11 cellular contexts compared by ENCODE assay signal in genomic region chr17:35743911-35744328, GRCh38. TPM values are rescaled to one million over a fixed set of nuclear protein-coding genes. Genes with fewer than 3 reads are reported as not detected.
A peak's percentile ranks its signal among the peaks of the same experiment; 100 is the strongest.
DNase-seq lines count a peak whose midpoint lies in the region; ATAC-seq and TF ChIP-seq lines count a peak whose summit lies in the region.
"Had no signal": no experiment of that assay in that cellular context is flagged by ENCODE, and none has a peak within 500 bp of the region (broad histone marks: within the 10 kb centered on the region; RNA-seq: fewer than 3 reads in every experiment).

No MANE protein-coding gene starts in this region.

- H3K36me3 Mint-ChIP-seq in activated naive CD4-positive, alpha-beta T cell treated with anti-CD3 and anti-CD28 coated beads, Interleukin-2, amount 10 ng/mL, durations not matched to agents 7 days and 5 days: no peaks in the 10 kb centered on the region
- no peaks in the 10 kb centered on the region for H3K36me3 Mint-ChIP-seq in endodermal cell (ENCODE audit: low read depth)
- H3K36me3 Mint-ChIP-seq: brain had no signal

- H3K27me3 ChIP-seq in endodermal cell (ENCODE audit: control insufficient read depth, insufficient read depth, low read length, poor library complexity, severe bottlenecking): peaks cover 50% of the 10 kb centered on the region
- peaks cover 57% of the 10 kb centered on the region for H3K27me3 ChIP-seq in upper lobe of right lung

- WGBS in endodermal cell (ENCODE audit: insufficient coverage in 1 of 2, insufficient read length in 1 of 2), 2 experiments: 31% methylated on average over 2 of the region's 2 CpGs; no CpG with 5 or more reads in 1 of the 2 experiments

- H3K4me1 ChIP-seq in endodermal cell (ENCODE audit: control insufficient read depth, insufficient read depth, low read length): no peaks in the 10 kb centered on the region
- peaks cover 8% of the 10 kb centered on the region for H3K4me1 ChIP-seq in upper lobe of right lung

- TF ChIP-seq CTCF in endodermal cell (conservative IDR thresholded peaks at IDR 0.05) (no peak), upper lobe of right lung (IDR thresholded peaks at IDR 0.05) (no peak)

- intact Hi-C loops in upper lobe of right lung (cut with DNase I): loop anchor here (10.0 kb wide), 1 partner anchor 129 kb away; no protein-coding TSS in a partner anchor

- H3K9ac ChIP-seq in endodermal cell (ENCODE audit: extremely low read depth, low read length, poor library complexity, severe bottlenecking): no peak overlapping the region

- CTCF ChIA-PET in activated naive CD4-positive, alpha-beta T cell treated with anti-CD3 and anti-CD28 coated beads, Interleukin-2, amount 10 ng/mL, durations not matched to agents 7 days and 5 days (lab: Charles Lee): interaction anchor here (1.0 to 2.9 kb wide), 2 partner anchors 15 to 131 kb away, joined by 3 to 18 read pairs; no protein-coding TSS in a partner anchor

- no peak for ATAC-seq in upper lobe of right lung

- H3K36me3 ChIP-seq in endodermal cell (ENCODE audit: control insufficient read depth, insufficient read depth, low read length): no peaks in the 10 kb centered on the region
- no peaks in the 10 kb centered on the region for H3K36me3 ChIP-seq in upper lobe of right lung

- H3K27ac ChIP-seq in endodermal cell (ENCODE audit: low read depth, low read length) (no peak overlapping the region), upper lobe of right lung (no peak overlapping the region)

- no peak overlapping the region for H3K27ac Mint-ChIP-seq in activated naive CD4-positive, alpha-beta T cell treated with anti-CD3 and anti-CD28 coated beads, Interleukin-2, amount 10 ng/mL, durations not matched to agents 7 days and 5 days
- H3K27ac Mint-ChIP-seq in endodermal cell: no peak overlapping the region
- H3K27ac Mint-ChIP-seq: brain had no signal

- H3K4me3 ChIP-seq in endodermal cell (ENCODE audit: low read length): no peak overlapping the region
- no peak overlapping the region for H3K4me3 ChIP-seq in upper lobe of right lung

- H3K9me3 ChIP-seq in endodermal cell (ENCODE audit: control insufficient read depth, low read length) (no peaks in the 10 kb centered on the region), upper lobe of right lung (no peaks in the 10 kb centered on the region)

- H3K9me3 Mint-ChIP-seq in activated naive CD4-positive, alpha-beta T cell treated with anti-CD3 and anti-CD28 coated beads, Interleukin-2, amount 10 ng/mL, durations not matched to agents 7 days and 5 days: no peaks in the 10 kb centered on the region
- peaks cover 4% of the 10 kb centered on the region for H3K9me3 Mint-ChIP-seq in endodermal cell
- H3K9me3 Mint-ChIP-seq: brain had no signal

- DNase-seq in activated naive CD4-positive, alpha-beta T cell treated with anti-CD3 and anti-CD28 coated beads, Interleukin-2, amount 10 ng/mL, durations not matched to agents 7 days and 5 days: peak; percentile 55
- DNase-seq in activated naive CD4-positive, alpha-beta T cell treated with Interleukin-2 at 50 U/mL for 16 hours: no peak
- DNase-seq in OCI-M1 (lab: John Stamatoyannopoulos, UW) (peak; percentile 67), endodermal cell (peak; percentile 94), smooth muscle cell of the brain vasculature (ENCODE audit: low read depth, low spot score) (peak; percentile 12), NCI-H748 treated with DMSO at 0.1 percent for 48 hours (lab: John Stamatoyannopoulos, UW) (no peak), NCI-H524 (lab: John Stamatoyannopoulos, UW) (no peak), upper lobe of right lung (no peak)
- DNase-seq: T-helper 1 cell had no signal

- H3K27me3 Mint-ChIP-seq in activated naive CD4-positive, alpha-beta T cell treated with anti-CD3 and anti-CD28 coated beads, Interleukin-2, amount 10 ng/mL, durations not matched to agents 7 days and 5 days: peaks cover 82% of the 10 kb centered on the region
- peaks cover 65% of the 10 kb centered on the region for H3K27me3 Mint-ChIP-seq in endodermal cell (ENCODE audit: insufficient read depth)

- H3K4me1 Mint-ChIP-seq in activated naive CD4-positive, alpha-beta T cell treated with anti-CD3 and anti-CD28 coated beads, Interleukin-2, amount 10 ng/mL, durations not matched to agents 7 days and 5 days: peaks cover 9% of the 10 kb centered on the region
- peaks cover 3% of the 10 kb centered on the region for H3K4me1 Mint-ChIP-seq in endodermal cell

- no peak overlapping the region for H3K4me3 Mint-ChIP-seq in activated naive CD4-positive, alpha-beta T cell treated with anti-CD3 and anti-CD28 coated beads, Interleukin-2, amount 10 ng/mL, durations not matched to agents 7 days and 5 days
- H3K4me3 Mint-ChIP-seq in endodermal cell: no peak overlapping the region

RNA-seq across cellular contexts. Expression of gene GAS2L2, which starts 9.1 kb away (rescaled TPM):
- total RNA-seq in endodermal cell (under 1 TPM in 1 of 2 donors, not detected in 1; 0.09 TPM), upper lobe of right lung (not detected)
- 0.11 TPM for polyA plus RNA-seq in endodermal cell (2013, experiment 1 of 2)
- 0.12 TPM for polyA plus RNA-seq in endodermal cell (2013, experiment 2 of 2)
- polyA plus RNA-seq: BJ had no signal

RNA-seq across cellular contexts. Expression of gene RASL10B, which starts 12.5 kb away (rescaled TPM):
- 10 to 100 TPM; 28.6 to 31.9 TPM for total RNA-seq in endodermal cell
- 15.8 TPM for polyA plus RNA-seq in endodermal cell (2013, experiment 1 of 2)
- polyA plus RNA-seq in endodermal cell (2013, experiment 2 of 2): 16.5 TPM
- total RNA-seq in upper lobe of right lung: 2.2 TPM

RNA-seq across cellular contexts. Expression of gene C17orf50, which starts 16.8 kb away (rescaled TPM):
- total RNA-seq in endodermal cell (not detected), upper lobe of right lung (not detected)
- polyA plus RNA-seq in endodermal cell (2013, experiment 1 of 2): not detected
- not detected for polyA plus RNA-seq in endodermal cell (2013, experiment 2 of 2)
- polyA plus RNA-seq: BJ had no signal

RNA-seq across cellular contexts. Expression of gene MMP28, which starts 51.5 kb away (rescaled TPM):
- total RNA-seq in endodermal cell (not detected), upper lobe of right lung (55.6 TPM)
- 1.00 TPM for polyA plus RNA-seq in endodermal cell (2013, experiment 1 of 2)
- polyA plus RNA-seq in endodermal cell (2013, experiment 2 of 2): 0.75 TPM

Comparison
In these comparisons a context has a peak if more than half of its experiments do, and no peak if none do; other contexts are left out.
1. DNase-seq: peak in activated naive CD4-positive, alpha-beta T cell treated with anti-CD3 and anti-CD28 coated beads, Interleukin-2, amount 10 ng/mL, durations not matched to agents 7 days and 5 days (single experiment), OCI-M1 (single experiment), endodermal cell (single experiment) and smooth muscle cell of the brain vasculature (single experiment); none in activated naive CD4-positive, alpha-beta T cell treated with Interleukin-2 at 50 U/mL for 16 hours (single experiment), NCI-H748 treated with DMSO at 0.1 percent for 48 hours (single experiment), NCI-H524 (0 of 2) and upper lobe of right lung (single experiment).